1 cellular context compared by ENCODE assay signal in genomic region chr9:129639756-129640085, GRCh38.
TF ChIP-seq lines count a peak whose summit lies in the region.

No MANE protein-coding gene starts in this region.

TF ChIP-seq in IMR-90, 13 proteins besides CTCF, POLR2A, EP300 and RAD21 (continued from another document):
- TF ChIP-seq ELK1 (IDR thresholded peaks at IDR 0.05; ENCODE audit: borderline replicate concordance, low read depth, low read length) (no peak), MAZ (IDR thresholded peaks at IDR 0.05; ENCODE audit: borderline replicate concordance, low read depth, low read length) (no peak), MAFK (IDR thresholded peaks at IDR 0.05; ENCODE audit: low read depth, low read length) (no peak), RCOR1 (IDR thresholded peaks at IDR 0.05; ENCODE audit: insufficient replicate concordance, low read length) (no peak), BHLHE40 (IDR thresholded peaks at IDR 0.05; ENCODE audit: low read depth, low read length) (no peak), SMC3 (IDR thresholded peaks at IDR 0.05; ENCODE audit: low read depth, low read length) (no peak), RFX5 (IDR thresholded peaks at IDR 0.05; ENCODE audit: low read depth, low read length) (no peak), CHD1 (IDR thresholded peaks at IDR 0.05; ENCODE audit: low read depth, low read length) (no peak), FOS (IDR thresholded peaks at IDR 0.05; ENCODE audit: low read depth, low read length) (no peak), NFE2L2 (IDR thresholded peaks at IDR 0.05; ENCODE audit: low read depth, low read length) (no peak), MXI1 (IDR thresholded peaks at IDR 0.05; ENCODE audit: borderline replicate concordance, low read depth, low read length) (no peak)
- TF ChIP-seq, protein P1, sequence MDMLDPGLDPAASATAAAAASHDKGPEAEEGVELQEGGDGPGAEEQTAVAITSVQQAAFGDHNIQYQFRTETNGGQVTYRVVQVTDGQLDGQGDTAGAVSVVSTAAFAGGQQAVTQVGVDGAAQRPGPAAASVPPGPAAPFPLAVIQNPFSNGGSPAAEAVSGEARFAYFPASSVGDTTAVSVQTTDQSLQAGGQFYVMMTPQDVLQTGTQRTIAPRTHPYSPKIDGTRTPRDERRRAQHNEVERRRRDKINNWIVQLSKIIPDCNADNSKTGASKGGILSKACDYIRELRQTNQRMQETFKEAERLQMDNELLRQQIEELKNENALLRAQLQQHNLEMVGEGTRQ (IDR thresholded peaks at IDR 0.05; ENCODE audit: low read depth, low read length), result no peak
